Comparison of ENCODE assay signal across 8 cellular contexts in genomic region chr10:97701438-97702064, GRCh38. TPM values are rescaled to one million over a fixed set of nuclear protein-coding genes. Genes with fewer than 3 reads are reported as not detected.
DNase-seq lines count a peak whose midpoint lies in the region; ATAC-seq and TF ChIP-seq lines count a peak whose summit lies in the region.

No MANE protein-coding gene starts in this region.

- no peak overlapping the region for H3K27ac Mint-ChIP-seq in neural crest cell (ENCODE audit: unreplicated experiment)

- POLR2A ChIA-PET in AG04450 (lab: Yijun Ruan, JAX), result interaction anchor here (0.5 to 1.9 kb wide), 5 partner anchors 12 to 214 kb away, joined by 3 to 11 read pairs (median 5); partner anchors contain the start of genes AVPI1 and MARVELD1

- TF ChIP-seq CTCF in AG04450 (IDR thresholded peaks at IDR 0.05; ENCODE audit: low read depth, low read length) (peak; percentile 94), GM10266 (IDR thresholded peaks at IDR 0.05; ENCODE audit: control insufficient read depth, insufficient read depth, low read depth, missing control alignments) (peak; percentile 88), neural crest cell (conservative IDR thresholded peaks at IDR 0.05) (peak; percentile 83)

- CTCF ChIA-PET in AG04450 (lab: Charles Lee), result interaction anchor here (0.6 to 14.9 kb wide), 23 partner anchors 8 to 344 kb away, joined by 3 to 316 read pairs (median 7); partner anchors contain the start of genes AVPI1, MARVELD1 and ZFYVE27

- H3K36me3 Mint-ChIP-seq in neural crest cell (ENCODE audit: low read depth), result no peaks in the 10 kb centered on the region

- H3K9me3 ChIP-seq in AG04450 (ENCODE audit: control insufficient read depth, insufficient read depth, low read length), result no peaks in the 10 kb centered on the region

- peaks cover 3% of the 10 kb centered on the region for H3K27me3 Mint-ChIP-seq in neural crest cell (ENCODE audit: low read depth)

- no peak overlapping the region for H3K4me3 ChIP-seq in AG04450 (ENCODE audit: low read depth, low read length)

- H3K4me1 Mint-ChIP-seq in neural crest cell, result no peaks in the 10 kb centered on the region

- no peaks in the 10 kb centered on the region for H3K27me3 ChIP-seq in AG04450 (ENCODE audit: control insufficient read depth, insufficient read depth, low read length)

- ATAC-seq in HG03135 (IDR thresholded peaks at IDR 0.05; ENCODE audit: unreplicated experiment) (peak; percentile 60), HG02884 (IDR thresholded peaks at IDR 0.05; ENCODE audit: unreplicated experiment) (no peak)

- DNase-seq in AG04450 (ENCODE audit: low read depth, low spot score), result peak; percentile 61
- DNase-seq in GM10266 (ENCODE audit: extremely low spot score), result peak; percentile 80
- peak; percentile 80 for DNase-seq in NCI-H69 (lab: John Stamatoyannopoulos, UW)
- peak; percentile 32 for DNase-seq in activated T-cell treated with anti-CD3 and anti-CD28 coated beads for 4 hours
- DNase-seq in fibroblast of peridontal ligament (ENCODE audit: extremely low read depth), result peak; percentile 89
- peak; percentile 47 for DNase-seq in neural crest cell (ENCODE audit: low read depth, low spot score)

- H3K27ac ChIP-seq in AG04450 (ENCODE audit: low read depth, low read length), result no peak overlapping the region

- no peaks in the 10 kb centered on the region for H3K9me3 Mint-ChIP-seq in neural crest cell

- no peak overlapping the region for H3K4me3 Mint-ChIP-seq in neural crest cell

RNA-seq across cellular contexts. Expression of gene MARVELD1, which starts 12.0 kb away (rescaled TPM):
- 65.5 and 76.2 TPM in 2 replicates for polyA plus RNA-seq in AG04450 (2011; rRNA removed)
- polyA minus RNA-seq in AG04450 (2011; rRNA and poly(A)+ RNA removed), result 40.1 and 45.7 TPM in 2 replicates
- total RNA-seq in neural crest cell, result 52.3 and 52.8 TPM in 2 replicates

RNA-seq across cellular contexts. Expression of gene AVPI1, which starts 14.5 kb away (rescaled TPM):
- polyA plus RNA-seq in AG04450 (2011; rRNA removed), result 26.5 and 36.9 TPM in 2 replicates
- 21.9 and 29.1 TPM in 2 replicates for polyA minus RNA-seq in AG04450 (2011; rRNA and poly(A)+ RNA removed)
- 2.4 and 3.3 TPM in 2 replicates for total RNA-seq in neural crest cell

RNA-seq across cellular contexts. Expression of gene ZFYVE27, which starts 35.4 kb away (rescaled TPM):
- 11.1 and 13.5 TPM in 2 replicates for polyA plus RNA-seq in AG04450 (2011; rRNA removed)
- polyA minus RNA-seq in AG04450 (2011; rRNA and poly(A)+ RNA removed), result 11.6 and 15.1 TPM in 2 replicates
- 24.6 and 26.9 TPM in 2 replicates for total RNA-seq in neural crest cell

Comparison
In these comparisons a context has a peak if more than half of its experiments do, and no peak if none do; other contexts are left out.
1. DNase-seq: peak in every context shown above with its lines; median percentile 89 in fibroblast of peridontal ligament; 80 in GM10266; 80 in NCI-H69; 61 in AG04450; 47 in neural crest cell; 32 in activated T-cell treated with anti-CD3 and anti-CD28 coated beads for 4 hours.